Comparison of ENCODE assay signal across 22 cellular contexts in genomic region chrX:24520472-24520871, GRCh38. TPM values are rescaled to one million over a fixed set of nuclear protein-coding genes. Genes with fewer than 3 reads are reported as not detected.
A peak's percentile ranks its signal among the peaks of the same experiment; 100 is the strongest.
DNase-seq lines count a peak whose midpoint lies in the region; ATAC-seq, FAIRE-seq and TF ChIP-seq lines count a peak whose summit lies in the region.
"Had no signal": no experiment of that assay in that cellular context is flagged by ENCODE, and none has a peak within 500 bp of the region (broad histone marks: within the 10 kb centered on the region; RNA-seq: fewer than 3 reads in every experiment).

No MANE protein-coding gene starts in this region.

- no peaks in the 10 kb centered on the region for H3K9me3 Mint-ChIP-seq in nephron progenitor cell
- H3K9me3 Mint-ChIP-seq: CD4-positive, alpha-beta T cell; CD8-positive, alpha-beta memory T cell; HFFc6 had no signal

- peaks cover 69% of the 10 kb centered on the region for H3K36me3 Mint-ChIP-seq in nephron progenitor cell (ENCODE audit: low read depth)

- peaks cover 4% of the 10 kb centered on the region for H3K27me3 Mint-ChIP-seq in nephron progenitor cell (ENCODE audit: low read depth, poor library complexity)
- H3K27me3 Mint-ChIP-seq: CD4-positive, alpha-beta T cell had no signal

- ATAC-seq in HG02870 (IDR thresholded peaks at IDR 0.05; ENCODE audit: unreplicated experiment): peak; percentile 53
- ATAC-seq: A549 had no signal

- H3K4me3 Mint-ChIP-seq in nephron progenitor cell: no peak overlapping the region
- H3K4me3 Mint-ChIP-seq: CD14-positive monocyte; CD4-positive, alpha-beta T cell; CD8-positive, alpha-beta memory T cell; HFFc6 had no signal

- H3K27ac Mint-ChIP-seq in nephron progenitor cell: peak overlapping the region; percentile 40
- H3K27ac Mint-ChIP-seq: CD14-positive monocyte; CD4-positive, alpha-beta T cell; HFFc6 had no signal

- DNase-seq in GM19239 (ENCODE audit: insufficient read length, low spot score) (no peak), nephron progenitor cell (no peak), NCI-H2081 treated with DMSO at 0.1 percent for 48 hours (lab: John Stamatoyannopoulos, UW) (no peak), mucosa of gallbladder (ENCODE audit: low spot score) (no peak)
- DNase-seq in activated CD8-positive, alpha-beta memory T cell treated with anti-CD3 and anti-CD28 coated beads for 24 hours: no peak
- DNase-seq: 8988T; ACHN; AML-193; BE2C; Calu3; CD4-positive, alpha-beta T cell; CD8-positive, alpha-beta memory T cell; DMS53; DMS79 treated with DMSO at 0.1 percent for 48 hours; GF-D8; GOT3; HFFc6 had no signal

- H3K4me1 Mint-ChIP-seq in nephron progenitor cell: no peaks in the 10 kb centered on the region
- H3K4me1 Mint-ChIP-seq: CD14-positive monocyte; CD8-positive, alpha-beta memory T cell had no signal

- FAIRE-seq in GM19239 (lab: Jason Lieb, UNC): peak; percentile 90
- FAIRE-seq: A549, GM12892, H54 had no signal

- TF ChIP-seq CTCF in nephron progenitor cell (IDR thresholded peaks at IDR 0.05): no peak

RNA-seq across cellular contexts. Expression of gene PDK3, which starts 55.4 kb away (rescaled TPM):
- total RNA-seq in mucosa of gallbladder: 14.3 TPM
